8 cellular contexts compared by ENCODE assay signal in genomic region chr6:44257753-44258324, GRCh38. TPM values are rescaled to one million over a fixed set of nuclear protein-coding genes. Genes with fewer than 3 reads are reported as not detected.
DNase-seq lines count a peak whose midpoint lies in the region; ATAC-seq, FAIRE-seq and TF ChIP-seq lines count a peak whose summit lies in the region.

No MANE protein-coding gene starts in this region.

- H3K27me3 Mint-ChIP-seq in natural killer cell treated with Interleukin-12 subunit alpha and Interleukin-12 subunit beta and Interleukin-15 and Interleukin-18, amount 100 ng/mL, for 72 hours: no peaks in the 10 kb centered on the region

- H3K4me3 Mint-ChIP-seq in natural killer cell treated with Interleukin-12 subunit alpha and Interleukin-12 subunit beta and Interleukin-15 and Interleukin-18, amount 100 ng/mL, for 72 hours: peak overlapping the region; percentile 79

- no peaks in the 10 kb centered on the region for H3K9me3 Mint-ChIP-seq in natural killer cell treated with Interleukin-12 subunit alpha and Interleukin-12 subunit beta and Interleukin-15 and Interleukin-18, amount 100 ng/mL, for 72 hours

- TF ChIP-seq CTCF in A549 (IDR thresholded peaks at IDR 0.05) (no peak), mammary epithelial cell (conservative IDR thresholded peaks at IDR 0.05 in 1 of 2, IDR thresholded peaks at IDR 0.05 in 1 of 2; ENCODE audit: extremely low read depth in 1 of 2, insufficient read depth in 1 of 2, low read depth in 1 of 2, low read length in 2 of 2) (no peak)

- peaks cover 63 to 64% of the 10 kb centered on the region in 2 donors for H3K4me1 Mint-ChIP-seq in natural killer cell treated with Interleukin-12 subunit alpha and Interleukin-12 subunit beta and Interleukin-15 and Interleukin-18, amount 100 ng/mL, for 72 hours (ENCODE audit: low read depth in 2 of 2)

- no peaks in the 10 kb centered on the region for H3K9me3 ChIP-seq in A549
- no peaks in the 10 kb centered on the region for H3K9me3 ChIP-seq in mammary epithelial cell (replicated peaks; ENCODE audit: insufficient read depth, low read length)

- no peak for TF ChIP-seq RAD21 in A549 (conservative IDR thresholded peaks at IDR 0.05 in 1 of 2, IDR thresholded peaks at IDR 0.05 in 1 of 2)

- H3K4me2 ChIP-seq in A549 (peak overlapping the region; percentile 88), mammary epithelial cell (ENCODE audit: insufficient read depth, low read depth, low read length) (peak overlapping the region; percentile 79)

- H3K9ac ChIP-seq in mammary epithelial cell (ENCODE audit: insufficient read depth, low read length): no peak overlapping the region

- no peak for DNase-seq in A549 (ENCODE audit: low read depth in 1 of 2, low spot score in 1 of 2)
- DNase-seq in mammary epithelial cell: no peak
- no peak for DNase-seq in natural killer cell treated with Interleukin-12 subunit alpha and Interleukin-12 subunit beta and Interleukin-15 and Interleukin-18, amount 100 ng/mL, for 72 hours (ENCODE audit: low spot score)
- no peak for DNase-seq in cerebellum (ENCODE audit: low spot score)
- no peak for DNase-seq in NCI-H345 treated with DMSO at 0.1 percent for 48 hours (lab: John Stamatoyannopoulos, UW; ENCODE audit: unreplicated experiment)
- no peak for DNase-seq in NCI-H1092 (lab: John Stamatoyannopoulos, UW)

- TF ChIP-seq POLR2A in A549 (IDR thresholded peaks at IDR 0.05; ENCODE audit: low read length): no peak

- CTCF ChIA-PET in A549 (lab: Yijun Ruan, JAX) (interaction anchor here (0.8 to 3.7 kb wide), 4 partner anchors 10 to 81 kb away, joined by 3 to 16 read pairs (median 4); partner anchors contain the start of gene MYMX), mammary epithelial cell (lab: Charles Lee; ENCODE audit: low non-redundant PET) (no interaction called here)

- H3K27ac Mint-ChIP-seq in natural killer cell treated with Interleukin-12 subunit alpha and Interleukin-12 subunit beta and Interleukin-15 and Interleukin-18, amount 100 ng/mL, for 72 hours: peak overlapping the region; percentile 74 to 93

- no peak for ATAC-seq in A549
- peak; percentile 25 for ATAC-seq in GM19351 (IDR thresholded peaks at IDR 0.05; ENCODE audit: unreplicated experiment)
- peak; percentile 3 for ATAC-seq in HG03558 (IDR thresholded peaks at IDR 0.05; ENCODE audit: extremely low read depth, unreplicated experiment)
- ATAC-seq in natural killer cell treated with Interleukin-12 subunit alpha and Interleukin-12 subunit beta and Interleukin-15 and Interleukin-18, amount 100 ng/mL, for 72 hours: peak in 1 of 2 donors; percentile 0

- TF ChIP-seq EP300 in A549 (IDR thresholded peaks at IDR 0.05): no peak

- H2AFZ ChIP-seq in mammary epithelial cell (ENCODE audit: low read depth, low read length): peak overlapping the region; percentile 86

- dilution Hi-C loops in mammary epithelial cell (cut with HindIII; ENCODE audit: low sequenced_read_pairs): loop anchor here (5.0 kb wide), 2 partner anchors 76 to 79 kb away; no protein-coding TSS in a partner anchor

- no peaks in the 10 kb centered on the region for H3K27me3 ChIP-seq in mammary epithelial cell (ENCODE audit: insufficient read depth, low read length)

- intact Hi-C loops in mammary epithelial cell (cut with micrococcal nuclease): loop anchor here (1.0 to 5.0 kb wide), 5 partner anchors 24 to 161 kb away; no protein-coding TSS in a partner anchor

- H3K79me2 ChIP-seq in mammary epithelial cell (ENCODE audit: insufficient read depth, low read length): peaks cover 52% of the 10 kb centered on the region

- 34% methylated on average over 15 of the region's 15 CpGs for whole genome bisulfite sequencing in A549 (ENCODE audit: missing lambda C conversion rate)
- 37% methylated on average over 14 of the region's 15 CpGs for WGBS in mammary epithelial cell (ENCODE audit: low coverage, missing lambda C conversion rate)

- peaks cover 4% of the 10 kb centered on the region for H4K20me1 ChIP-seq in mammary epithelial cell (ENCODE audit: insufficient read depth, low read length)

- H3K27ac ChIP-seq in A549 (peak overlapping the region; percentile 93 to 99), mammary epithelial cell (ENCODE audit: insufficient read depth, low read depth, low read length) (peak overlapping the region; percentile 13)

- peak overlapping the region; percentile 96 for H3K4me3 ChIP-seq in A549
- peak overlapping the region in 2 of 3 experiments; percentile 85 to 90 for H3K4me3 ChIP-seq in mammary epithelial cell (replicated peaks in 1 of 3; ENCODE audit: insufficient read depth in 1 of 3, low read depth in 2 of 3, low read length in 3 of 3)

- in situ Hi-C loops in mammary epithelial cell (cut with MboI; ENCODE audit: low sequenced_read_pairs in 2 of 2): no loop called here

- POLR2A ChIA-PET in A549 (lab: Yijun Ruan, JAX): interaction anchor here (1.7 kb wide), 1 partner anchor 11 kb away, joined by 38 read pairs; the partner anchor contains the start of gene HSP90AB1

- peaks cover 25% of the 10 kb centered on the region for H3K36me3 Mint-ChIP-seq in natural killer cell treated with Interleukin-12 subunit alpha and Interleukin-12 subunit beta and Interleukin-15 and Interleukin-18, amount 100 ng/mL, for 72 hours

- peaks cover 17% of the 10 kb centered on the region for H3K36me3 ChIP-seq in mammary epithelial cell (ENCODE audit: insufficient read depth, low read length)

- no TSS peak for BruUV-seq in mammary epithelial cell (replicated peaks; lab: Mats Ljungman, UMichigan)

- H3K4me1 ChIP-seq in A549 (peaks cover 28% of the 10 kb centered on the region), mammary epithelial cell (ENCODE audit: insufficient read depth, low read length) (peaks cover 11% of the 10 kb centered on the region)

- no peak for FAIRE-seq in A549 (lab: Jason Lieb, UNC)

TF ChIP-seq in A549, 52 proteins besides CTCF, POLR2A, EP300 and RAD21 (continues in another document):
- TF ChIP-seq BHLHE40 (IDR thresholded peaks at IDR 0.05; ENCODE audit: low read depth, low read length) (no peak), HEYL (CRISPR knock-in tag; IDR thresholded peaks at IDR 0.05) (no peak), CBX8 (IDR thresholded peaks at IDR 0.05) (no peak), HOXB13 (CRISPR knock-in tag; IDR thresholded peaks at IDR 0.05; ENCODE audit: low read depth) (no peak), ZSCAN20 (CRISPR knock-in tag; IDR thresholded peaks at IDR 0.05) (no peak)

RNA-seq across cellular contexts. Expression of gene SLC35B2, which starts 0.5 kb away (rescaled TPM):
- polyA plus RNA-seq in A549 (2011; rRNA removed): 44.5 and 61.4 TPM in 2 replicates
- polyA plus RNA-seq in A549 (2012; cell fraction: cytosol; rRNA removed): 56.6 and 84.2 TPM in 2 replicates
- polyA plus RNA-seq in A549 (2012; cell fraction: nucleus; rRNA removed): 60.0 and 63.0 TPM in 2 replicates
- 38.7 to 45.6 TPM (median 45.5 TPM) in 3 replicates for polyA plus RNA-seq in A549 (2017; fragmentation: RNase III; extraction: RNeasy Plus Mini Kit Qiagen cat#74134 plus additional on column Dnase treatment)
- polyA minus RNA-seq in A549 (2011; rRNA and poly(A)+ RNA removed): 44.0 and 52.2 TPM in 2 replicates
- total RNA-seq in mammary epithelial cell: 10 to 100 TPM; 72.6 to 76.3 TPM
- polyA plus RNA-seq in mammary epithelial cell: 134 TPM
- polyA minus RNA-seq in mammary epithelial cell: 104 TPM
- 10 to 100 TPM; 34.6 to 39.4 TPM for total RNA-seq in natural killer cell treated with Interleukin-12 subunit alpha and Interleukin-12 subunit beta and Interleukin-15 and Interleukin-18, amount 100 ng/mL, for 72 hours
- total RNA-seq in cerebellum: 23.9 TPM

RNA-seq across cellular contexts. Expression of gene NFKBIE, which starts 7.5 kb away (rescaled TPM):
- polyA plus RNA-seq in A549 (2011; rRNA removed) (6.2 and 6.3 TPM in 2 replicates), A549 (2017; fragmentation: RNase III; extraction: RNeasy Plus Mini Kit Qiagen cat#74134 plus additional on column Dnase treatment) (5.6 to 9.1 TPM (median 6.0 TPM) in 3 replicates), mammary epithelial cell (6.6 TPM)
- polyA plus RNA-seq in A549 (2012; cell fraction: cytosol; rRNA removed): 8.2 and 10.8 TPM in 2 replicates
- 13.6 and 19.5 TPM in 2 replicates for polyA plus RNA-seq in A549 (2012; cell fraction: nucleus; rRNA removed)
- polyA minus RNA-seq in A549 (2011; rRNA and poly(A)+ RNA removed): 2.8 and 4.1 TPM in 2 replicates
- total RNA-seq in mammary epithelial cell (10 to 100 TPM in 1 of 2 donors, 1 to 10 TPM in 1; 4.7 to 10.4 TPM), cerebellum (4.5 TPM)
- polyA minus RNA-seq in mammary epithelial cell: 2.8 TPM
- total RNA-seq in natural killer cell treated with Interleukin-12 subunit alpha and Interleukin-12 subunit beta and Interleukin-15 and Interleukin-18, amount 100 ng/mL, for 72 hours: 10 to 100 TPM; 24.1 to 26.1 TPM

RNA-seq across cellular contexts. Expression of gene HSP90AB1, which starts 10.9 kb away (rescaled TPM):
- polyA plus RNA-seq in A549 (2011; rRNA removed) (1,080 and 1,155 TPM in 2 replicates), A549 (2017; fragmentation: RNase III; extraction: RNeasy Plus Mini Kit Qiagen cat#74134 plus additional on column Dnase treatment) (1,076 to 1,211 TPM (median 1,136 TPM) in 3 replicates), mammary epithelial cell (1,054 TPM)
- 735 and 808 TPM in 2 replicates for polyA plus RNA-seq in A549 (2012; cell fraction: cytosol; rRNA removed)
- polyA plus RNA-seq in A549 (2012; cell fraction: nucleus; rRNA removed): 712 and 1,059 TPM in 2 replicates
- 601 and 692 TPM in 2 replicates for polyA minus RNA-seq in A549 (2011; rRNA and poly(A)+ RNA removed)
- total RNA-seq in mammary epithelial cell (100 to 1,000 TPM; 872 to 986 TPM), cerebellum (210 TPM)
- polyA minus RNA-seq in mammary epithelial cell: 1,190 TPM
- 1,000 to 10,000 TPM; 1,035 to 1,696 TPM for total RNA-seq in natural killer cell treated with Interleukin-12 subunit alpha and Interleukin-12 subunit beta and Interleukin-15 and Interleukin-18, amount 100 ng/mL, for 72 hours

RNA-seq across cellular contexts. Expression of gene TMEM151B, which starts 12.4 kb away (rescaled TPM):
- polyA plus RNA-seq in A549 (2011; rRNA removed) (0.01 TPM in 1 of 2 replicates, not detected in the other), A549 (2017; fragmentation: RNase III; extraction: RNeasy Plus Mini Kit Qiagen cat#74134 plus additional on column Dnase treatment) (0.01 to 0.03 TPM in 2 of 3 replicates, not detected in the other), mammary epithelial cell (0.01 TPM)
- 0.01 TPM in 2 replicates for polyA plus RNA-seq in A549 (2012; cell fraction: cytosol; rRNA removed)
- 0.02 and 0.04 TPM in 2 replicates for polyA plus RNA-seq in A549 (2012; cell fraction: nucleus; rRNA removed)
- not detected in 2 replicates for polyA minus RNA-seq in A549 (2011; rRNA and poly(A)+ RNA removed)
- total RNA-seq in mammary epithelial cell (not detected), cerebellum (25.6 TPM)
- polyA minus RNA-seq in mammary epithelial cell: not detected
- not detected for total RNA-seq in natural killer cell treated with Interleukin-12 subunit alpha and Interleukin-12 subunit beta and Interleukin-15 and Interleukin-18, amount 100 ng/mL, for 72 hours

RNA-seq across cellular contexts. Expression of gene SLC29A1, which starts 34.4 kb away (rescaled TPM):
- 72.3 and 80.0 TPM in 2 replicates for polyA plus RNA-seq in A549 (2011; rRNA removed)
- 112 and 143 TPM in 2 replicates for polyA plus RNA-seq in A549 (2012; cell fraction: cytosol; rRNA removed)
- polyA plus RNA-seq in A549 (2012; cell fraction: nucleus; rRNA removed): 227 and 245 TPM in 2 replicates
- 45.6 to 49.1 TPM (median 47.1 TPM) in 3 replicates for polyA plus RNA-seq in A549 (2017; fragmentation: RNase III; extraction: RNeasy Plus Mini Kit Qiagen cat#74134 plus additional on column Dnase treatment)
- polyA minus RNA-seq in A549 (2011; rRNA and poly(A)+ RNA removed): 114 and 138 TPM in 2 replicates
- 10 to 100 TPM; 45.7 to 55.5 TPM for total RNA-seq in mammary epithelial cell
- polyA plus RNA-seq in mammary epithelial cell: 156 TPM
- polyA minus RNA-seq in mammary epithelial cell: 157 TPM
- 10 to 100 TPM; 25.1 to 95.6 TPM for total RNA-seq in natural killer cell treated with Interleukin-12 subunit alpha and Interleukin-12 subunit beta and Interleukin-15 and Interleukin-18, amount 100 ng/mL, for 72 hours
- 10.8 TPM for total RNA-seq in cerebellum

Comparison
In these comparisons a context has a peak if more than half of its experiments do, and no peak if none do; other contexts are left out.
1. ATAC-seq: peak in GM19351 (single experiment) and HG03558 (single experiment); none in A549 (0 of 2).